ENCODE assay signal across 8 cellular contexts in genomic region chr19:57319869-57320179, GRCh38. TPM values are rescaled to one million over a fixed set of nuclear protein-coding genes. Genes with fewer than 3 reads are reported as not detected.
DNase-seq lines count a peak whose midpoint lies in the region; ATAC-seq and TF ChIP-seq lines count a peak whose summit lies in the region.

No MANE protein-coding gene starts in this region.

- H3K4me3 ChIP-seq in HEK293 (ENCODE audit: low read depth, low read length) (peak overlapping the region; percentile 91), brain microvascular endothelial cell (ENCODE audit: low read depth, low read length) (peak overlapping the region; percentile 82)

- no peak for DNase-seq in brain microvascular endothelial cell
- no peak for DNase-seq in memory B cell (ENCODE audit: low spot score in 2 of 2)
- DNase-seq in COLO829 (ENCODE audit: low spot score): no peak
- DNase-seq in UCSD-AML1 (lab: John Stamatoyannopoulos, UW; ENCODE audit: unreplicated experiment): no peak
- no peak for DNase-seq in NCI-H774 (lab: John Stamatoyannopoulos, UW)
- no peak for DNase-seq in posterior vena cava (ENCODE audit: low spot score)

- peaks cover 22% of the 10 kb centered on the region for H3K4me1 Mint-ChIP-seq in memory B cell

- ATAC-seq in memory B cell (ENCODE audit: low read depth): peak; percentile 62

- CTCF ChIA-PET in HEK293 (lab: Yijun Ruan, JAX): no interaction called here

- H3K27ac ChIP-seq in 22Rv1 (peak overlapping the region; percentile 73), HEK293 (ENCODE audit: extremely low read depth, low read depth, low read length) (peak overlapping the region; percentile 89), brain microvascular endothelial cell (peak overlapping the region; percentile 74)

- H3K36me3 ChIP-seq in HEK293 (ENCODE audit: control insufficient read depth in 2 of 2, insufficient read depth in 1 of 2, low read length in 2 of 2): peaks cover 15 to 27% of the 10 kb centered on the region in 2 experiments
- peaks cover 9% of the 10 kb centered on the region for H3K36me3 ChIP-seq in brain microvascular endothelial cell (replicated peaks)

- H3K27ac Mint-ChIP-seq in memory B cell: peak overlapping the region; percentile 98

- H3K27me3 ChIP-seq in brain microvascular endothelial cell (replicated peaks): peaks cover 5% of the 10 kb centered on the region

- peaks cover 4% of the 10 kb centered on the region for H3K27me3 Mint-ChIP-seq in memory B cell

- no peaks in the 10 kb centered on the region; the same call in 1 of the 2 replicates for H3K4me1 ChIP-seq in HEK293 (ENCODE audit: control insufficient read depth, insufficient read depth, low read length)

- no peak for TF ChIP-seq CTCF in 22Rv1 (IDR thresholded peaks at IDR 0.05)
- no peak for TF ChIP-seq CTCF in HEK293 (tag by site-specific recombination; IDR thresholded peaks at IDR 0.05)
- no peak for TF ChIP-seq CTCF in brain microvascular endothelial cell (IDR thresholded peaks at IDR 0.05; ENCODE audit: low read depth, low read length, missing control alignments)

- H3K4me3 Mint-ChIP-seq in memory B cell: peak overlapping the region; percentile 97

- POLR2A ChIA-PET in HEK293 (lab: Yijun Ruan, JAX): interaction anchor here (0.6 to 1.0 kb wide), 3 partner anchors 16 to 47 kb away, joined by 3 to 5 read pairs (median 3); no protein-coding TSS in a partner anchor

- intact Hi-C loops in posterior vena cava (cut with DNase I): no loop called here

- H3K9me3 Mint-ChIP-seq in memory B cell: peaks cover 5% of the 10 kb centered on the region

- in situ Hi-C loops in brain microvascular endothelial cell (cut with HindIII; ENCODE audit: low pct_ligation_motif_present, low sequenced_read_pairs): no loop called here

- peaks cover 17% of the 10 kb centered on the region for H3K36me3 Mint-ChIP-seq in memory B cell

- H3K9me3 ChIP-seq in HEK293 (ENCODE audit: control insufficient read depth, insufficient read depth, low read depth, low read length): no peaks in the 10 kb centered on the region

TF ChIP-seq in HEK293, 187 proteins besides CTCF, POLR2A, EP300 and RAD21:
- no peak for TF ChIP-seq ZNF223 (tag by site-specific recombination; IDR thresholded peaks at IDR 0.05)
- peak; percentile 26 for TF ChIP-seq ZNF335 (tag by site-specific recombination; conservative IDR thresholded peaks at IDR 0.05)
- no peak for TF ChIP-seq ZNF621 (tag by site-specific recombination; IDR thresholded peaks at IDR 0.05)
- TF ChIP-seq KLF17 (tag by site-specific recombination; IDR thresholded peaks at IDR 0.05): no peak
- TF ChIP-seq, protein P1, sequence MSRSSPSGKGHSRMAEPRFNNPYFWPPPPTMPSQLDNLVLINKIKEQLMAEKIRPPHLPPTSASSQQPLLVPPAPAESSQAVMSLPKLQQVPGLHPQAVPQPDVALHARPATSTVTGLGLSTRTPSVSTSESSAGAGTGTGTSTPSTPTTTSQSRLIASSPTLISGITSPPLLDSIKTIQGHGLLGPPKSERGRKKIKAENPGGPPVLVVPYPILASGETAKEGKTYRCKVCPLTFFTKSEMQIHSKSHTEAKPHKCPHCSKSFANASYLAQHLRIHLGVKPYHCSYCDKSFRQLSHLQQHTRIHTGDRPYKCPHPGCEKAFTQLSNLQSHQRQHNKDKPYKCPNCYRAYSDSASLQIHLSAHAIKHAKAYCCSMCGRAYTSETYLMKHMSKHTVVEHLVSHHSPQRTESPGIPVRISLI (tag by site-specific recombination; IDR thresholded peaks at IDR 0.05): peak; percentile 72

RNA-seq across cellular contexts. Expression of gene ZNF543, which starts 0.4 kb away (rescaled TPM):
- 1 to 10 TPM; 5.0 to 6.8 TPM for total RNA-seq in posterior vena cava

RNA-seq across cellular contexts. Expression of gene ZNF304, which starts 31.2 kb away (rescaled TPM):
- total RNA-seq in posterior vena cava: 1 to 10 TPM; 8.3 to 9.4 TPM

RNA-seq across cellular contexts. Expression of gene ZNF460, which starts 39.5 kb away (rescaled TPM):
- total RNA-seq in posterior vena cava: 10 to 100 TPM; 46.6 to 49.7 TPM

RNA-seq across cellular contexts. Expression of gene TRAPPC2B, which starts 43.5 kb away (rescaled TPM):
- total RNA-seq in posterior vena cava: 1 to 10 TPM; 7.5 to 9.2 TPM

RNA-seq across cellular contexts. Expression of gene ZNF547, which starts 43.5 kb away (rescaled TPM):
- 1 to 10 TPM; 2.4 to 3.5 TPM for total RNA-seq in posterior vena cava
